11 cellular contexts compared by ENCODE assay signal in genomic region chr10:22379059-22379458, GRCh38. TPM values are rescaled to one million over a fixed set of nuclear protein-coding genes. Genes with fewer than 3 reads are reported as not detected.
DNase-seq lines count a peak whose midpoint lies in the region; ATAC-seq and TF ChIP-seq lines count a peak whose summit lies in the region.
"Had no signal": no experiment of that assay in that cellular context is flagged by ENCODE, and none has a peak within 500 bp of the region (broad histone marks: within the 10 kb centered on the region; RNA-seq: fewer than 3 reads in every experiment).

No MANE protein-coding gene starts in this region.

- 0 out of 2 replicates have a peak overlapping the region, but pooled peaks have one; percentile 8 for H2AFZ ChIP-seq in DND-41 (ENCODE audit: low read depth, low read length)

- H3K27ac ChIP-seq in DND-41 (ENCODE audit: low read length) (no peak overlapping the region), coronary artery (no peak overlapping the region)
- H3K27ac ChIP-seq: SK-N-MC, vagina had no signal

- no peaks in the 10 kb centered on the region for H3K79me2 ChIP-seq in DND-41 (ENCODE audit: insufficient read depth, low read length)

- peak; percentile 59; the same call in 2 of the 3 replicates for ATAC-seq in DND-41 (ENCODE audit: insufficient read depth, low read depth)
- peak; percentile 35 for ATAC-seq in HG03439 (IDR thresholded peaks at IDR 0.05; ENCODE audit: unreplicated experiment)

- peaks cover 14% of the 10 kb centered on the region for H3K4me1 Mint-ChIP-seq in activated naive CD8-positive, alpha-beta T cell treated with anti-CD3 and anti-CD28 coated beads for 36 hours

- no peaks in the 10 kb centered on the region for H3K9me3 Mint-ChIP-seq in activated naive CD8-positive, alpha-beta T cell treated with anti-CD3 and anti-CD28 coated beads for 36 hours

- peak; percentile 30 for DNase-seq in DND-41
- DNase-seq in GM20000 (ENCODE audit: low spot score), result peak; percentile 30
- DNase-seq in activated naive CD8-positive, alpha-beta T cell treated with anti-CD3 and anti-CD28 coated beads for 36 hours, result peak; percentile 59
- DNase-seq in SW 1271 (lab: John Stamatoyannopoulos, UW), result no peak
- DNase-seq in coronary artery (ENCODE audit: low spot score), result no peak
- DNase-seq in NCI-H1105 (lab: John Stamatoyannopoulos, UW), result no peak
- no peak for DNase-seq in cardiac septum (ENCODE audit: low spot score)
- DNase-seq: effector CD8-positive, alpha-beta T cell had no signal

- H3K4me3 Mint-ChIP-seq in activated naive CD8-positive, alpha-beta T cell treated with anti-CD3 and anti-CD28 coated beads for 36 hours, result no peak overlapping the region

- H3K27ac Mint-ChIP-seq in activated naive CD8-positive, alpha-beta T cell treated with anti-CD3 and anti-CD28 coated beads for 36 hours, result peak overlapping the region; percentile 59

- no peak for TF ChIP-seq CTCF in DND-41 (IDR thresholded peaks at IDR 0.05; ENCODE audit: borderline replicate concordance, extremely low read depth, low read length, poor library complexity, severe bottlenecking)
- TF ChIP-seq CTCF in GM20000 (IDR thresholded peaks at IDR 0.05; ENCODE audit: extremely low read depth, missing control alignments), result no peak
- no peak for TF ChIP-seq CTCF in coronary artery (IDR thresholded peaks at IDR 0.05)

- no peak overlapping the region for H3K4me2 ChIP-seq in DND-41 (ENCODE audit: insufficient read depth, low read length)

- intact Hi-C loops in cardiac septum (cut with DNase I), result no loop called here

- H3K4me1 ChIP-seq in DND-41 (ENCODE audit: insufficient read depth, low read length), result no peaks in the 10 kb centered on the region
- H3K4me1 ChIP-seq: vagina had no signal

- no peak overlapping the region for H3K4me3 ChIP-seq in DND-41 (ENCODE audit: low read depth in 1 of 2, low read length in 2 of 2)
- H3K4me3 ChIP-seq in coronary artery, result no peak overlapping the region
- H3K4me3 ChIP-seq: SK-N-MC, vagina had no signal

- H3K36me3 ChIP-seq in DND-41 (ENCODE audit: insufficient read depth, low read length), result no peaks in the 10 kb centered on the region
- H3K36me3 ChIP-seq: vagina had no signal

- no peaks in the 10 kb centered on the region for H4K20me1 ChIP-seq in DND-41 (ENCODE audit: insufficient read depth, low read length)

- no peaks in the 10 kb centered on the region for H3K9me3 ChIP-seq in DND-41 (ENCODE audit: insufficient read depth, low read length, severe bottlenecking)
- H3K9me3 ChIP-seq: vagina had no signal

- no peak overlapping the region for H3K9ac ChIP-seq in DND-41 (ENCODE audit: low read depth, low read length)

- peaks cover 8% of the 10 kb centered on the region for H3K27me3 Mint-ChIP-seq in activated naive CD8-positive, alpha-beta T cell treated with anti-CD3 and anti-CD28 coated beads for 36 hours

- H3K27me3 ChIP-seq in DND-41 (ENCODE audit: insufficient read depth, low read length, poor library complexity), result no peaks in the 10 kb centered on the region
- H3K27me3 ChIP-seq: vagina had no signal

- no peaks in the 10 kb centered on the region for H3K36me3 Mint-ChIP-seq in activated naive CD8-positive, alpha-beta T cell treated with anti-CD3 and anti-CD28 coated beads for 36 hours

RNA-seq across cellular contexts. Expression of gene SPAG6, which starts 33.8 kb away (rescaled TPM):
- total RNA-seq in activated naive CD8-positive, alpha-beta T cell treated with anti-CD3 and anti-CD28 coated beads for 36 hours, result not detected
- not detected for total RNA-seq in cardiac septum
- total RNA-seq: vagina had no signal

RNA-seq across cellular contexts. Expression of gene BMI1, which starts 58.2 kb away (rescaled TPM):
- total RNA-seq in activated naive CD8-positive, alpha-beta T cell treated with anti-CD3 and anti-CD28 coated beads for 36 hours, result 10 to 100 TPM; 59.2 to 59.6 TPM
- 44.1 TPM for total RNA-seq in cardiac septum

Comparison
In these comparisons a context has a peak if more than half of its experiments do, and no peak if none do; other contexts are left out.
1. DNase-seq: peak in DND-41 (single experiment), GM20000 (single experiment) and activated naive CD8-positive, alpha-beta T cell treated with anti-CD3 and anti-CD28 coated beads for 36 hours (single experiment); none in SW 1271 (0 of 2), coronary artery (single experiment), NCI-H1105 (single experiment) and cardiac septum (single experiment).